Comparison of ENCODE assay signal across 11 cellular contexts in the genomic region with DNA sequence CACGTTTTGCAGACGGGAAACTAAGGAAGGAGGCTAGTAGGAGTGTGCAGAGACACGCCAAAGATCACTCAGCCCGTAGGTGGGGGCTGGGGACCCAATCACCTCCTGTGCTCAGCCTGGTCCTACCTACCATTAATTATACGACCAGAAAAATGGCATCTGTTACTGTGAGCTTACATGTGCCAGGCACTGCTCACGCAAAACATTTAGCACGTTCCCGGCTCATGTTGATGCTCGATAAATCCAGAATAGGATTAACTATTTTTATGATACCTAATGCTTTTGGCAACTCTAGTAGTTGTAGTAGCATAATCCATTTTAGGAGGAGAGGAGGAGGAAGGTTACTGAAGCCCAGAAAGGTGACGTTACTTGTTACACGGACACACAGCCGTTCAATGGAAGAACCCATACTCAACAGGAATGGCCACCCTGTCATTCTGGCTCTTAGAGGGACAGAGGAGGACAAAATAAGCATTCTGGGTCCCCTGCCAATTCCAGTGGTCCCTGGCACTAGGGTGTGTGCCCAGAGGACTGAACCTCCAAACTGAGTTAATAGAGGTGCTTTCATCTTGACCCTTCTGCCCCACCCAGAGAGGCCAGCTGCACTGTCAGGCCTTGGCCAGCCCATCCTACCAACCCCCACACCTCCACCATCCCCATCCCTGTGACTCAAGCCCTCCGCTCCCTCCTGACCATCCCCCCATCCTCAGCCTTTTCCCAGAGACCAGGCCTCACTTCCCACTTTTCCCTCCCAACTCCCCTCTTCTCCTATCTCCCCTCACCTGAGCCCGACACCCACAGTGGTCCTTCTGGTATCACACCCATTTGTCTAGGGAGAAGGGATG. TPM values are rescaled to one million over a fixed set of nuclear protein-coding genes. Genes with fewer than 3 reads are reported as not detected.
DNase-seq lines count a peak whose midpoint lies in the region; ATAC-seq and TF ChIP-seq lines count a peak whose summit lies in the region.
"Had no signal": no experiment of that assay in that cellular context is flagged by ENCODE, and none has a peak within 500 bp of the region (broad histone marks: within the 10 kb centered on the region; RNA-seq: fewer than 3 reads in every experiment).

No MANE protein-coding gene starts in this region.

- no peak overlapping the region for H3K27ac Mint-ChIP-seq in T-helper 2 cell treated with Interferon-gamma antibody and Interleukin-4, amounts not matched to agents 5 μg/mL and 100 μg/mL, for 36 hours
- H3K27ac Mint-ChIP-seq in endodermal cell: no peak overlapping the region
- H3K27ac Mint-ChIP-seq in progenitor cell of endocrine pancreas: no peak overlapping the region

- H3K27me3 Mint-ChIP-seq in T-helper 2 cell treated with Interferon-gamma antibody and Interleukin-4, amounts not matched to agents 5 μg/mL and 100 μg/mL, for 36 hours (ENCODE audit: low read depth): no peaks in the 10 kb centered on the region
- peaks cover 8% of the 10 kb centered on the region for H3K27me3 Mint-ChIP-seq in endodermal cell (ENCODE audit: insufficient read depth)
- peaks cover 14% of the 10 kb centered on the region for H3K27me3 Mint-ChIP-seq in progenitor cell of endocrine pancreas

- H2AFZ ChIP-seq in OCI-LY7 (ENCODE audit: low read length): no peak overlapping the region

- H3K4me3 ChIP-seq in OCI-LY7 (ENCODE audit: low read depth, low read length, poor library complexity, severe bottlenecking) (no peak overlapping the region), endodermal cell (ENCODE audit: low read length) (peak overlapping the region; percentile 83)
- H3K4me3 ChIP-seq: gastroesophageal sphincter, upper lobe of left lung had no signal

- DNase-seq in T-helper 2 cell treated with Interferon-gamma antibody and Interleukin-4, amounts not matched to agents 5 μg/mL and 100 μg/mL, for 36 hours (ENCODE audit: low spot score): no peak
- DNase-seq in T-helper 2 cell (no peak), OCI-LY7 (ENCODE audit: low spot score) (no peak), endodermal cell (peak; percentile 51), progenitor cell of endocrine pancreas (ENCODE audit: low spot score, unreplicated experiment) (no peak), NCI-H2196 (lab: John Stamatoyannopoulos, UW; ENCODE audit: unreplicated experiment) (no peak)

- 56 to 61% methylated on average over 7 to 14 of the region's 14 CpGs for WGBS in endodermal cell (ENCODE audit: insufficient coverage in 1 of 2, insufficient read length in 1 of 2), 2 experiments

- peaks cover 48% of the 10 kb centered on the region for H3K4me1 ChIP-seq in OCI-LY7 (ENCODE audit: insufficient read depth, low read length, poor library complexity, severe bottlenecking)
- H3K4me1 ChIP-seq in endodermal cell (ENCODE audit: control insufficient read depth, insufficient read depth, low read length): no peaks in the 10 kb centered on the region

- no peaks in the 10 kb centered on the region for H4K20me1 ChIP-seq in OCI-LY7 (ENCODE audit: insufficient read depth, low read length)

- ATAC-seq in GM21447 (IDR thresholded peaks at IDR 0.05; ENCODE audit: unreplicated experiment): no peak
- ATAC-seq in GM21737 (IDR thresholded peaks at IDR 0.05; ENCODE audit: unreplicated experiment): no peak
- ATAC-seq: gastroesophageal sphincter had no signal

- TF ChIP-seq CTCF in OCI-LY7 (conservative IDR thresholded peaks at IDR 0.05; ENCODE audit: low read length) (no peak), endodermal cell (conservative IDR thresholded peaks at IDR 0.05) (no peak), progenitor cell of endocrine pancreas (IDR thresholded peaks at IDR 0.05; ENCODE audit: unreplicated experiment) (no peak)

- no peaks in the 10 kb centered on the region for H3K9me3 ChIP-seq in OCI-LY7 (ENCODE audit: low read length)
- no peaks in the 10 kb centered on the region for H3K9me3 ChIP-seq in endodermal cell (ENCODE audit: control insufficient read depth, low read length)
- H3K9me3 ChIP-seq: gastroesophageal sphincter, upper lobe of left lung had no signal

- H3K9me3 Mint-ChIP-seq in T-helper 2 cell treated with Interferon-gamma antibody and Interleukin-4, amounts not matched to agents 5 μg/mL and 100 μg/mL, for 36 hours: no peaks in the 10 kb centered on the region
- H3K9me3 Mint-ChIP-seq in endodermal cell (peaks cover 15% of the 10 kb centered on the region), progenitor cell of endocrine pancreas (ENCODE audit: low read depth) (peaks cover 6% of the 10 kb centered on the region)

- BruUV-seq in OCI-LY7 (replicated peaks; lab: Mats Ljungman, UMichigan): no TSS peak

- CTCF ChIA-PET in OCI-LY7 (lab: Charles Lee; ENCODE audit: unreplicated experiment): no interaction called here

- H3K36me3 Mint-ChIP-seq in T-helper 2 cell treated with Interferon-gamma antibody and Interleukin-4, amounts not matched to agents 5 μg/mL and 100 μg/mL, for 36 hours (ENCODE audit: low read depth): peaks cover 8% of the 10 kb centered on the region
- H3K36me3 Mint-ChIP-seq in endodermal cell (ENCODE audit: low read depth) (no peaks in the 10 kb centered on the region), progenitor cell of endocrine pancreas (ENCODE audit: insufficient read depth) (no peaks in the 10 kb centered on the region)

- intact Hi-C loops in OCI-LY7 (cut with micrococcal nuclease; ENCODE audit: unreplicated experiment): loop anchor here (1.0 to 10.0 kb wide), 5 partner anchors 60 to 219 kb away; partner anchors contain the start of genes ERCC1, OPA3 and VASP

- H3K4me2 ChIP-seq in OCI-LY7 (ENCODE audit: low read length): peak overlapping the region; percentile 55; the same call in 1 of the 2 replicates

- peak overlapping the region; percentile 66 for H3K4me3 Mint-ChIP-seq in T-helper 2 cell treated with Interferon-gamma antibody and Interleukin-4, amounts not matched to agents 5 μg/mL and 100 μg/mL, for 36 hours
- H3K4me3 Mint-ChIP-seq in endodermal cell: peak overlapping the region; percentile 77
- H3K4me3 Mint-ChIP-seq in progenitor cell of endocrine pancreas (ENCODE audit: low read depth): peak overlapping the region; percentile 72

- H3K9me2 ChIP-seq in OCI-LY7 (ENCODE audit: insufficient read depth, low read length): no peaks in the 10 kb centered on the region

- peaks cover 37% of the 10 kb centered on the region for H3K4me1 Mint-ChIP-seq in T-helper 2 cell treated with Interferon-gamma antibody and Interleukin-4, amounts not matched to agents 5 μg/mL and 100 μg/mL, for 36 hours (ENCODE audit: low read depth)
- H3K4me1 Mint-ChIP-seq in endodermal cell (peaks cover 9% of the 10 kb centered on the region), progenitor cell of endocrine pancreas (ENCODE audit: low read depth) (peaks cover 17% of the 10 kb centered on the region)

- no peak overlapping the region for H3K9ac ChIP-seq in endodermal cell (ENCODE audit: extremely low read depth, low read length, poor library complexity, severe bottlenecking)

- POLR2A ChIA-PET in OCI-LY7 (lab: Charles Lee): no interaction called here

- no peaks in the 10 kb centered on the region for H3K27me3 ChIP-seq in endodermal cell (ENCODE audit: control insufficient read depth, insufficient read depth, low read length, poor library complexity, severe bottlenecking)

- H3K27ac ChIP-seq in OCI-LY7 (ENCODE audit: low read depth, low read length, poor library complexity, severe bottlenecking): no peak overlapping the region
- no peak overlapping the region for H3K27ac ChIP-seq in endodermal cell (ENCODE audit: low read depth, low read length)
- H3K27ac ChIP-seq: gastroesophageal sphincter, upper lobe of left lung had no signal

- no peaks in the 10 kb centered on the region for H3K79me2 ChIP-seq in OCI-LY7 (ENCODE audit: insufficient read depth, low read depth, low read length)

- no peaks in the 10 kb centered on the region for H3K36me3 ChIP-seq in OCI-LY7 (ENCODE audit: insufficient read depth, low read length)
- no peaks in the 10 kb centered on the region for H3K36me3 ChIP-seq in endodermal cell (ENCODE audit: control insufficient read depth, insufficient read depth, low read length)
- H3K36me3 ChIP-seq: gastroesophageal sphincter, upper lobe of left lung had no signal

RNA-seq across cellular contexts. Expression of gene EML2, which starts 5.0 kb away (rescaled TPM):
- total RNA-seq in OCI-LY7 (2014; rRNA removed; shearing (Covaris generic)): 23.6 and 26.1 TPM in 2 replicates
- total RNA-seq in OCI-LY7 (2022) (47.5 and 52.5 TPM in 2 replicates), endodermal cell (10 to 100 TPM; 42.9 to 79.3 TPM), progenitor cell of endocrine pancreas (28.6 and 29.8 TPM in 2 replicates)
- 25.9 TPM for polyA plus RNA-seq in endodermal cell (2013, experiment 1 of 2)
- polyA plus RNA-seq in endodermal cell (2013, experiment 2 of 2): 26.3 TPM

RNA-seq across cellular contexts. Expression of gene GIPR, which starts 23.9 kb away (rescaled TPM):
- 6.6 and 7.9 TPM in 2 replicates for total RNA-seq in OCI-LY7 (2014; rRNA removed; shearing (Covaris generic))
- 23.3 and 24.6 TPM in 2 replicates for total RNA-seq in OCI-LY7 (2022)
- total RNA-seq in endodermal cell: 10 to 100 TPM; 10.8 to 14.6 TPM
- 3.5 TPM for polyA plus RNA-seq in endodermal cell (2013, experiment 1 of 2)
- 3.0 TPM for polyA plus RNA-seq in endodermal cell (2013, experiment 2 of 2)
- total RNA-seq in progenitor cell of endocrine pancreas: 26.4 and 27.2 TPM in 2 replicates

RNA-seq across cellular contexts. Expression of gene GPR4, which starts 42.1 kb away (rescaled TPM):
- total RNA-seq in OCI-LY7 (2014; rRNA removed; shearing (Covaris generic)): 0.38 TPM in 1 of 2 replicates, not detected in the other
- total RNA-seq in OCI-LY7 (2022) (not detected in 2 replicates), endodermal cell (not detected), progenitor cell of endocrine pancreas (not detected in 2 replicates)
- 0.32 TPM for polyA plus RNA-seq in endodermal cell (2013, experiment 1 of 2)
- not detected for polyA plus RNA-seq in endodermal cell (2013, experiment 2 of 2)
- total RNA-seq: myocyte had no signal

RNA-seq across cellular contexts. Expression of gene SNRPD2, which starts 47.6 kb away (rescaled TPM):
- 774 and 848 TPM in 2 replicates for total RNA-seq in OCI-LY7 (2014; rRNA removed; shearing (Covaris generic))
- total RNA-seq in OCI-LY7 (2022): 518 and 523 TPM in 2 replicates
- total RNA-seq in endodermal cell: 100 to 1,000 TPM; 644 to 654 TPM
- 524 TPM for polyA plus RNA-seq in endodermal cell (2013, experiment 1 of 2)
- polyA plus RNA-seq in endodermal cell (2013, experiment 2 of 2): 537 TPM
- total RNA-seq in progenitor cell of endocrine pancreas: 401 and 414 TPM in 2 replicates

RNA-seq across cellular contexts. Expression of gene QPCTL, which starts 48.3 kb away (rescaled TPM):
- 15.7 and 24.8 TPM in 2 replicates for total RNA-seq in OCI-LY7 (2014; rRNA removed; shearing (Covaris generic))
- 25.1 and 26.3 TPM in 2 replicates for total RNA-seq in OCI-LY7 (2022)
- 10 to 100 TPM; 11.0 to 15.9 TPM for total RNA-seq in endodermal cell
- polyA plus RNA-seq in endodermal cell (2013, experiment 1 of 2): 14.8 TPM
- 14.4 TPM for polyA plus RNA-seq in endodermal cell (2013, experiment 2 of 2)
- 9.0 and 10.8 TPM in 2 replicates for total RNA-seq in progenitor cell of endocrine pancreas
